16 cellular contexts compared by ENCODE assay signal in the genomic region with DNA sequence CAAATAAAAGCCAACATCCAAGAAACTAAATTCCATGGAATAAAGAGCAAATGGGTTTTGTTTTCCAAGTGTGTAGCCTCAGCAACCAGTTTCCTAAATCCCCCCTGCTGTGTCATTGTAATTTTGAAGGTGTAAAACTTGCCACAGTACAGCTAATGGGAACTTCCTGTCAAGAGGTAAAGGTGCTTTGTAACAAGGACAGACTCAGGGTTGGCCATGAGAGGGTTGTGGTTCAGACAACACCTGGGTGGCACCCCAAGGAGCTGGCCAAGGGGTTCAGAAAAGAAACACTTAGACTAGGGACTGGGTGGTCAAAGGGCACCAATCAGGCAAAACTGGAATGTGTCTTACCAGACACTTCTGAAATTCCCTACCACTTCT. TPM values are rescaled to one million over a fixed set of nuclear protein-coding genes. Genes with fewer than 3 reads are reported as not detected.
DNase-seq lines count a peak whose midpoint lies in the region; ATAC-seq and TF ChIP-seq lines count a peak whose summit lies in the region.
"Had no signal": no experiment of that assay in that cellular context is flagged by ENCODE, and none has a peak within 500 bp of the region (broad histone marks: within the 10 kb centered on the region; RNA-seq: fewer than 3 reads in every experiment).

No MANE protein-coding gene starts in this region.

- H3K27me3 Mint-ChIP-seq in activated naive CD4-positive, alpha-beta T cell treated with anti-CD3 and anti-CD28 coated beads for 36 hours (ENCODE audit: low read depth), result no peaks in the 10 kb centered on the region
- H3K27me3 Mint-ChIP-seq in T-helper 17 cell (no peaks in the 10 kb centered on the region), endodermal cell (ENCODE audit: insufficient read depth) (no peaks in the 10 kb centered on the region)

- CTCF ChIA-PET in activated naive CD4-positive, alpha-beta T cell treated with anti-CD3 and anti-CD28 coated beads for 36 hours (lab: Charles Lee), result interaction anchor here (1.0 kb wide), 1 partner anchor 29 kb away, joined by 3 read pairs; no protein-coding TSS in a partner anchor

- H3K27ac Mint-ChIP-seq in activated naive CD4-positive, alpha-beta T cell treated with anti-CD3 and anti-CD28 coated beads, Interleukin-2, amount 50 U/mL, for 72 hours, result peak overlapping the region; percentile 19 to 60
- no peak overlapping the region for H3K27ac Mint-ChIP-seq in activated naive CD4-positive, alpha-beta T cell treated with anti-CD3 and anti-CD28 coated beads for 36 hours
- H3K27ac Mint-ChIP-seq in T-helper 17 cell (peak overlapping the region; percentile 67), endodermal cell (peak overlapping the region; percentile 95)

- no peak for TF ChIP-seq CTCF in endodermal cell (conservative IDR thresholded peaks at IDR 0.05)

- H3K9me3 Mint-ChIP-seq in activated naive CD4-positive, alpha-beta T cell treated with anti-CD3 and anti-CD28 coated beads, Interleukin-2, amount 50 U/mL, for 72 hours, result no peaks in the 10 kb centered on the region
- H3K9me3 Mint-ChIP-seq in activated naive CD4-positive, alpha-beta T cell treated with anti-CD3 and anti-CD28 coated beads for 36 hours, result no peaks in the 10 kb centered on the region
- H3K9me3 Mint-ChIP-seq in endodermal cell, result no peaks in the 10 kb centered on the region

- peaks cover 7 to 15% of the 10 kb centered on the region in 2 donors for H3K36me3 Mint-ChIP-seq in activated naive CD4-positive, alpha-beta T cell treated with anti-CD3 and anti-CD28 coated beads, Interleukin-2, amount 50 U/mL, for 72 hours
- H3K36me3 Mint-ChIP-seq in activated naive CD4-positive, alpha-beta T cell treated with anti-CD3 and anti-CD28 coated beads for 36 hours (ENCODE audit: low read depth), result peaks cover 47% of the 10 kb centered on the region
- H3K36me3 Mint-ChIP-seq in T-helper 17 cell (ENCODE audit: low read depth) (peaks cover 6% of the 10 kb centered on the region), endodermal cell (ENCODE audit: low read depth) (peaks cover 91% of the 10 kb centered on the region)

- H3K27ac ChIP-seq in endodermal cell (ENCODE audit: low read depth, low read length) (peak overlapping the region; percentile 12), substantia nigra (ENCODE audit: low read depth, low read length, poor library complexity, severe bottlenecking) (peak overlapping the region; percentile 88)
- H3K27ac ChIP-seq: upper lobe of left lung had no signal

- no peaks in the 10 kb centered on the region for H3K27me3 ChIP-seq in endodermal cell (ENCODE audit: control insufficient read depth, insufficient read depth, low read length, poor library complexity, severe bottlenecking)
- H3K27me3 ChIP-seq: gastroesophageal sphincter, upper lobe of left lung had no signal

- no peak overlapping the region for H3K4me3 ChIP-seq in endodermal cell (ENCODE audit: low read length)
- H3K4me3 ChIP-seq: gastroesophageal sphincter, upper lobe of left lung had no signal

- H3K4me3 Mint-ChIP-seq in activated naive CD4-positive, alpha-beta T cell treated with anti-CD3 and anti-CD28 coated beads for 36 hours, result no peak overlapping the region
- H3K4me3 Mint-ChIP-seq in T-helper 17 cell (no peak overlapping the region), endodermal cell (no peak overlapping the region)

- H3K36me3 ChIP-seq in endodermal cell (ENCODE audit: control insufficient read depth, insufficient read depth, low read length), result peaks cover 97% of the 10 kb centered on the region

- H3K9me3 ChIP-seq in T-helper 17 cell (ENCODE audit: control insufficient read depth, low read length, poor library complexity, severe bottlenecking) (no peaks in the 10 kb centered on the region), endodermal cell (ENCODE audit: control insufficient read depth, low read length) (no peaks in the 10 kb centered on the region)
- H3K9me3 ChIP-seq: gastroesophageal sphincter, upper lobe of left lung had no signal

- H3K4me1 ChIP-seq in endodermal cell (ENCODE audit: control insufficient read depth, insufficient read depth, low read length), result peaks cover 4% of the 10 kb centered on the region
- H3K4me1 ChIP-seq: gastroesophageal sphincter, upper lobe of left lung had no signal

- no peak for ATAC-seq in activated naive CD4-positive, alpha-beta T cell treated with anti-CD3 and anti-CD28 coated beads, Interleukin-2, amount 50 U/mL, for 72 hours
- no peak for ATAC-seq in T-helper 17 cell
- no peak for ATAC-seq in GM21786 (IDR thresholded peaks at IDR 0.05; ENCODE audit: unreplicated experiment)
- ATAC-seq: gastroesophageal sphincter, HepG2, PC-3 had no signal

- no peak overlapping the region for H3K9ac ChIP-seq in endodermal cell (ENCODE audit: extremely low read depth, low read length, poor library complexity, severe bottlenecking)

- intact Hi-C loops in activated naive CD4-positive, alpha-beta T cell treated with anti-CD3 and anti-CD28 coated beads for 36 hours (cut with micrococcal nuclease), result no loop called here

- DNase-seq in activated naive CD4-positive, alpha-beta T cell treated with anti-CD3 and anti-CD28 coated beads, Interleukin-2, amount 50 U/mL, for 72 hours (ENCODE audit: low spot score in 2 of 2), result no peak
- DNase-seq in activated naive CD4-positive, alpha-beta T cell treated with anti-CD3 and anti-CD28 coated beads for 36 hours, result no peak
- DNase-seq in T-helper 17 cell, result no peak
- peak; percentile 72 for DNase-seq in endodermal cell
- peak in 1 of 49 donors; percentile 2 for DNase-seq in substantia nigra (lab: John Stamatoyannopoulos, UW)
- DNase-seq in NCI-H2029 treated with DMSO at 0.1 percent for 48 hours (lab: John Stamatoyannopoulos, UW), result no peak
- no peak for DNase-seq in D341Med (ENCODE audit: low spot score)
- DNase-seq: activated CD4-positive, CD25-positive, alpha-beta regulatory T cell treated with anti-CD3 and anti-CD28 coated beads, Interleukin-2, amount 50 U/mL, for 72 hours; DMS79 treated with DMSO at 0.1 percent for 48 hours; NCI-H1092 treated with DMSO at 0.1 percent for 48 hours; NCI-H446 treated with DMSO at 0.1 percent for 48 hours; PC-3; upper lobe of left lung had no signal

- H3K4me1 Mint-ChIP-seq in activated naive CD4-positive, alpha-beta T cell treated with anti-CD3 and anti-CD28 coated beads for 36 hours (ENCODE audit: low read depth), result no peaks in the 10 kb centered on the region
- H3K4me1 Mint-ChIP-seq in T-helper 17 cell, result peaks cover 10% of the 10 kb centered on the region
- peaks cover 27% of the 10 kb centered on the region for H3K4me1 Mint-ChIP-seq in endodermal cell

RNA-seq across cellular contexts. Expression of a gene that starts 52.4 kb away (rescaled TPM):
- 10 to 100 TPM; 17.3 to 21.5 TPM for total RNA-seq in activated naive CD4-positive, alpha-beta T cell treated with anti-CD3 and anti-CD28 coated beads, Interleukin-2, amount 50 U/mL, for 72 hours
- total RNA-seq in activated naive CD4-positive, alpha-beta T cell treated with anti-CD3 and anti-CD28 coated beads for 36 hours, result 10 to 100 TPM; 15.8 to 18.3 TPM
- total RNA-seq in T-helper 17 cell (10 to 100 TPM; 21.5 to 24.6 TPM), endodermal cell (10 to 100 TPM; 20.4 to 21.9 TPM)
- polyA plus RNA-seq in endodermal cell (2013, experiment 1 of 2), result 38.1 TPM
- polyA plus RNA-seq in endodermal cell (2013, experiment 2 of 2), result 39.9 TPM
